8 cellular contexts compared by ENCODE assay signal in the genomic region with DNA sequence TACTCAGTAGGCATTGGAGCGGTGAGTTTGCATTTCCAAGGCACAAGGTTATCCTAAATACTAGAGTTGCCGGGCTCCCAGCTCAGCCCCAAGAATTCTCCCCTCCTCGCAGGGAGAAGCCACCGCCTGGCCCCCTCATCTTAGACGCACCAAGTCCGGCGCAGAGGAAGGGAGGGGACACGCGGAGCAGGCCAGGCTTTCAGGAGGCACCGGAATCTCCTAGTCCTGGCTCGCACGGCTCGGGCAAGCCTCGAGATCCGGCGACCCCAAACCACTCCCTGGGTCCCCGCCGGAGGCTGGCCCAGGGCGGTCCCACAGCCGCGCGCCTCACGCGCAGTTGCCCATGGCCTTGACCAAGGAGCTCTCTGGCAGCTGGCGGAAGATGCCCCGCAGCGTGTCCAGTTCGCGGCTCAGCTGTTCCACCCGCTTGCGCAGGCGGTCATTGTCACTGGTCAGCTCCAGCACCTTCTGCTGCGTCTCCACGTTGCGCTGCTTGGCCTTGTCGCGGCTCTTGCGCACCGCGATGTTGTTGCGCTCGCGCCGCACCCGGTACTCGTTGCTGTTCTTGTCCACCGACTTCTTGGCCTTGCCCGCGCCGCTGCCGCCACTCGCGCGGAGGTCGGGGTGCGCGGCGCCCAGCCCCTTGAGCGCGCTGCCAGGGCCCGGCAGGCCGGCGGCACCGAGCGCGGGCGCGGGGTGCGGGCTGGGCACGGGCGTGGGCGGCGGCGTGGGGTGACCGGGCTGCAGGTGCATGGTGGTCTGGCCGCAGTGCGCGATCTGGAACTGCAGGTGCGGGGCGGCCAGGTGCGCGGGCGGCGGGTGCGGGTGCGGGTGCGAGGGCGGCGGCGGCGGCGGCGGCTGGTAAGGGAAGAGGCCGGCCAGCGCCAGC. TPM values are rescaled to one million over a fixed set of nuclear protein-coding genes. Genes with fewer than 3 reads are reported as not detected.
DNase-seq lines count a peak whose midpoint lies in the region; ATAC-seq and TF ChIP-seq lines count a peak whose summit lies in the region.

No MANE protein-coding gene starts in this region.

- H3K27ac ChIP-seq in PC-9 (no peak overlapping the region), hepatocyte (peak overlapping the region; percentile 86)

- H3K4me1 ChIP-seq in PC-9 (replicated peaks; ENCODE audit: insufficient read depth) (peaks cover 35% of the 10 kb centered on the region), hepatocyte (ENCODE audit: insufficient read depth) (peaks cover 52% of the 10 kb centered on the region)

- intact Hi-C loops in PC-9 (cut with micrococcal nuclease; ENCODE audit: unreplicated experiment) (loop anchor here (10.0 kb wide), 1 partner anchor 126 kb away; no protein-coding TSS in a partner anchor), posterior vena cava (cut with DNase I) (loop anchor here in 1 of 2 donors (5.0 kb wide), 2 partner anchors 71 to 91 kb away; partner anchors contain the start of gene CEBPG)

- peak; percentile 8 for DNase-seq in COLO668 (lab: John Stamatoyannopoulos, UW; ENCODE audit: unreplicated experiment)
- DNase-seq in PC-9: no peak
- no peak for DNase-seq in hepatocyte (ENCODE audit: low spot score)
- peak; percentile 85 for DNase-seq in posterior vena cava (ENCODE audit: low spot score)
- no peak for DNase-seq in NCI-H1694 (lab: John Stamatoyannopoulos, UW)
- DNase-seq in NCI-H1092 treated with DMSO at 0.1 percent for 48 hours (lab: John Stamatoyannopoulos, UW): no peak
- no peak for DNase-seq in SIG-M5 treated with dmso at 0.1 percent for 504 hours (lab: John Stamatoyannopoulos, UW; ENCODE audit: unreplicated experiment)

- no peaks in the 10 kb centered on the region for H3K36me3 ChIP-seq in PC-9 (ENCODE audit: low read depth)
- no peaks in the 10 kb centered on the region for H3K36me3 ChIP-seq in hepatocyte (replicated peaks; ENCODE audit: insufficient read depth, low read depth)

- H3K9me3 ChIP-seq in PC-9 (ENCODE audit: insufficient read depth, low read depth) (no peaks in the 10 kb centered on the region), hepatocyte (ENCODE audit: low read depth) (no peaks in the 10 kb centered on the region)

- H3K9me2 ChIP-seq in PC-9 (ENCODE audit: insufficient read depth) (no peaks in the 10 kb centered on the region), hepatocyte (replicated peaks; ENCODE audit: insufficient read depth) (no peaks in the 10 kb centered on the region)

- H3K79me2 ChIP-seq in PC-9 (ENCODE audit: low read depth): 0 out of 2 replicates have a peak, but pooled peaks cover 6% of the 10 kb centered on the region
- H3K79me2 ChIP-seq in hepatocyte: peaks cover 35% of the 10 kb centered on the region

- POLR2A ChIA-PET in PC-9 (lab: Charles Lee; ENCODE audit: unreplicated experiment): no interaction called here

- H3F3A ChIP-seq in PC-9 (ENCODE audit: insufficient read depth, low read depth): no peaks in the 10 kb centered on the region

- H2AFZ ChIP-seq in PC-9: no peak overlapping the region
- H2AFZ ChIP-seq in hepatocyte: no peak overlapping the region

- H3K4me3 ChIP-seq in PC-9 (no peak overlapping the region; the same call in 1 of the 2 replicates), hepatocyte (peak overlapping the region; percentile 49)

- CTCF ChIA-PET in PC-9 (lab: Charles Lee): no interaction called here

- H3K27me3 ChIP-seq in PC-9 (ENCODE audit: insufficient read depth, low read depth) (no peaks in the 10 kb centered on the region), hepatocyte (peaks cover 2% of the 10 kb centered on the region)

- no TSS peak for BruUV-seq in PC-9 (replicated peaks; lab: Mats Ljungman, UMichigan)

- 3% methylated on average over 59 of the region's 95 CpGs for WGBS in hepatocyte (ENCODE audit: low lambda C conversion rate, missing lambda C conversion rate)

- no peak for ATAC-seq in GM21390 (IDR thresholded peaks at IDR 0.05; ENCODE audit: unreplicated experiment)

- TF ChIP-seq CTCF in PC-9 (conservative IDR thresholded peaks at IDR 0.05): no peak
- TF ChIP-seq CTCF in hepatocyte (IDR thresholded peaks at IDR 0.05; ENCODE audit: poor library complexity): no peak

- H3K4me2 ChIP-seq in PC-9 (peak overlapping the region; percentile 48), hepatocyte (peak overlapping the region; percentile 95)

- H4K20me1 ChIP-seq in PC-9 (ENCODE audit: insufficient read depth) (no peaks in the 10 kb centered on the region), hepatocyte (ENCODE audit: insufficient read depth, poor library complexity, severe bottlenecking) (peaks cover 15% of the 10 kb centered on the region)

RNA-seq across cellular contexts. Expression of gene CEBPA, which starts 1.1 kb away (rescaled TPM):
- 8.9 and 9.2 TPM in 2 replicates for total RNA-seq in PC-9 (2021)
- total RNA-seq in hepatocyte: 151 and 160 TPM in 2 replicates
- polyA plus RNA-seq in hepatocyte: 65.1 and 103 TPM in 2 replicates
- 1 to 10 TPM; 6.3 to 8.0 TPM for total RNA-seq in posterior vena cava

Comparison
In these comparisons a context has a peak if more than half of its experiments do, and no peak if none do; other contexts are left out.
1. DNase-seq: peak in COLO668 (single experiment) and posterior vena cava (single experiment); none in PC-9 (0 of 2), hepatocyte (single experiment), NCI-H1694 (single experiment), NCI-H1092 treated with DMSO at 0.1 percent for 48 hours (single experiment) and SIG-M5 treated with dmso at 0.1 percent for 504 hours (single experiment).
2. RNA of gene CEBPA, which starts 1.1 kb away (total RNA-seq): 151 to 160 TPM in hepatocyte; 8.9 to 9.2 TPM in PC-9 and 6.3 to 8.0 TPM in posterior vena cava; every median in the first group is over 10 times any median in the second.